Comparison of ENCODE assay signal across 5 cellular contexts in the genomic region with DNA sequence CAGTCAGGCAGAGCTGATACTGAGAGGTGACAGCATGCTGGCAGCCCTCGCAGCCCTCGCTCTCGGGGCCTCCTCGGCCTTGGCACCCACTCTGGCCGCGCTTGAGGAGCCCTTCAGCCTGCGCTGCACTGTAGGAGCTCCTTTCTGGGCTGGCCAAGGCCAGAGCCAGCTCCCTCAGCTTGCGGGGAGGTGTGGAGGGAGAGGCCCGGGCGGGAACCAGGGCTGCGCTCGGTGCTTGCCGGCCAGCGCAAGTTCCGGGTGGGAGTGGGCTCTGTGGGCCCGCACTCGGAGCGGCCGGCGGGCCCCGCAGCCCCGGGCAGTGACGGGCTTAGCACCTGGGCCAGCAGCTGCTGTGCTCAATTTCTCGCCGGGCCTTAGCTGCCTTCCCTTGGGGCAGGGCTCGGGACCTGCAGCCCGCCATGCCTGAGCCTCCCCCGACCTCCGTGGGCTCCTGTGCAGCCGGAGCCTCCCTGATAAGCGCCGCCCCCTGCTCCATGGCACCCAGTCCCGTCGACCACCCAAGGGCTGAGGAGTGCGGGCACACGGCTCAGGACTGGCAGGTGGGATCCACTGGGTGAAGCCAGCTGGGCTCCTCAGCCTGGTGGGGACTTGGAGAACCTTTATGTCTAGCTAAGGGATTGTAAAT. TPM values are rescaled to one million over a fixed set of nuclear protein-coding genes. Genes with fewer than 3 reads are reported as not detected.
"Had no signal": no experiment of that assay in that cellular context is flagged by ENCODE, and none has a peak within 500 bp of the region (broad histone marks: within the 10 kb centered on the region; RNA-seq: fewer than 3 reads in every experiment).

No MANE protein-coding gene starts in this region.

RNA-seq across cellular contexts. Expression of a gene that starts 14.3 kb away (rescaled TPM):
- total RNA-seq: HepG2, HT-29, IMR-90, K562 had no signal
- polyA plus RNA-seq: IgD-negative memory B cell, IMR-90, K562 had no signal
